In genomic region chr18:50637961-50638622, GRCh38 we compare ENCODE assay signal across 13 cellular contexts.
DNase-seq lines count a peak whose midpoint lies in the region; ATAC-seq and TF ChIP-seq lines count a peak whose summit lies in the region.
"Had no signal": no experiment of that assay in that cellular context is flagged by ENCODE, and none has a peak within 500 bp of the region (broad histone marks: within the 10 kb centered on the region; RNA-seq: fewer than 3 reads in every experiment).

No MANE protein-coding gene starts in this region.

- H3K9me3 ChIP-seq in heart left ventricle (no peaks in the 10 kb centered on the region), esophagus squamous epithelium (no peaks in the 10 kb centered on the region), muscle layer of colon (ENCODE audit: low read length) (no peaks in the 10 kb centered on the region)
- H3K9me3 ChIP-seq: A549, Caco-2 had no signal

- H3K4me3 ChIP-seq in heart left ventricle (no peak overlapping the region), esophagus squamous epithelium (no peak overlapping the region), muscle layer of colon (ENCODE audit: low read depth in 1 of 2, low read length in 2 of 2) (peak overlapping the region in 1 of 2 donors; percentile 1)
- H3K4me3 ChIP-seq: A549 had no signal

- no peak for TF ChIP-seq CTCF in heart left ventricle (IDR thresholded peaks at IDR 0.05)
- no peak for TF ChIP-seq CTCF in esophagus squamous epithelium (IDR thresholded peaks at IDR 0.05)

- H3K36me3 ChIP-seq in heart left ventricle (no peaks in the 10 kb centered on the region), esophagus squamous epithelium (no peaks in the 10 kb centered on the region), muscle layer of colon (ENCODE audit: insufficient read depth, low read length) (no peaks in the 10 kb centered on the region)

- DNase-seq in heart left ventricle (no peak), left cardiac atrium (no peak), esophagus squamous epithelium (lab: John Stamatoyannopoulos, UW) (no peak)
- DNase-seq in stimulated activated CD4-positive, alpha-beta T cell treated with anti-CD3 and anti-CD28 coated beads, Interleukin-1b, Interleukin-23, amount 100 ng/mL, for 48 hours, result no peak
- DNase-seq in activated CD8-positive, alpha-beta memory T cell treated with anti-CD3 and anti-CD28 coated beads for 24 hours, result no peak
- DNase-seq: Caco-2, HCEC 1CT, MV-4-11, NCI-H2227 treated with DMSO at 0.1 percent for 48 hours had no signal

- ATAC-seq in heart left ventricle (peak; percentile 23 to 74 (median 54)), left cardiac atrium (no peak), GM18502 (IDR thresholded peaks at IDR 0.05; ENCODE audit: poor library complexity, unreplicated experiment) (no peak), GM19455 (IDR thresholded peaks at IDR 0.05; ENCODE audit: unreplicated experiment) (no peak)
- ATAC-seq: A549 had no signal

- intact Hi-C loops in heart left ventricle (cut with DNase I) (no loop called here), left cardiac atrium (cut with DNase I) (no loop called here), esophagus squamous epithelium (cut with DNase I) (no loop called here)

- H3K4me1 ChIP-seq in heart left ventricle (peaks cover 0 to 44% (median 5%) of the 10 kb centered on the region in 12 donors), esophagus squamous epithelium (peaks cover 0 to under 1% (median 0%) of the 10 kb centered on the region in 3 donors), muscle layer of colon (ENCODE audit: insufficient read depth, low read length) (peaks cover 25% of the 10 kb centered on the region)
- H3K4me1 ChIP-seq: A549, Caco-2 had no signal

- TF ChIP-seq POLR2A in heart left ventricle (IDR thresholded peaks at IDR 0.05) (no peak), esophagus squamous epithelium (IDR thresholded peaks at IDR 0.05) (no peak)

- no peak overlapping the region for H3K9ac ChIP-seq in muscle layer of colon (ENCODE audit: low read length)

- WGBS in heart left ventricle, 4 donors, result 54 to 71% (median 61%) methylated on average over 9 of the region's 9 CpGs
- 66 to 68% methylated on average over 9 of the region's 9 CpGs for WGBS in esophagus squamous epithelium, 2 donors

- H3K27me3 ChIP-seq in heart left ventricle (no peaks in the 10 kb centered on the region), esophagus squamous epithelium (no peaks in the 10 kb centered on the region), muscle layer of colon (ENCODE audit: control insufficient read depth in 1 of 2, insufficient read depth in 2 of 2, low read length in 2 of 2) (no peaks in the 10 kb centered on the region)

- peak overlapping the region in 7 of 12 donors; percentile 10 to 66 (median 40) for H3K27ac ChIP-seq in heart left ventricle
- peak overlapping the region in 3 of 4 donors; percentile 12 to 55 (median 43) for H3K27ac ChIP-seq in esophagus squamous epithelium
- H3K27ac ChIP-seq in muscle layer of colon (ENCODE audit: low read depth, low read length), result peak overlapping the region; percentile 50
- H3K27ac ChIP-seq: A549 had no signal

Comparison
In these comparisons a context has a peak if more than half of its experiments do, and no peak if none do; other contexts are left out.
1. ATAC-seq: peak in heart left ventricle (4 of 4); none in left cardiac atrium (0 of 2), GM18502 (single experiment) and GM19455 (single experiment).
2. Peak in every context shown above with its lines, with median percentiles within 50 percentile points of each other: H3K27ac ChIP-seq.